8 cellular contexts compared by ENCODE assay signal in the genomic region with DNA sequence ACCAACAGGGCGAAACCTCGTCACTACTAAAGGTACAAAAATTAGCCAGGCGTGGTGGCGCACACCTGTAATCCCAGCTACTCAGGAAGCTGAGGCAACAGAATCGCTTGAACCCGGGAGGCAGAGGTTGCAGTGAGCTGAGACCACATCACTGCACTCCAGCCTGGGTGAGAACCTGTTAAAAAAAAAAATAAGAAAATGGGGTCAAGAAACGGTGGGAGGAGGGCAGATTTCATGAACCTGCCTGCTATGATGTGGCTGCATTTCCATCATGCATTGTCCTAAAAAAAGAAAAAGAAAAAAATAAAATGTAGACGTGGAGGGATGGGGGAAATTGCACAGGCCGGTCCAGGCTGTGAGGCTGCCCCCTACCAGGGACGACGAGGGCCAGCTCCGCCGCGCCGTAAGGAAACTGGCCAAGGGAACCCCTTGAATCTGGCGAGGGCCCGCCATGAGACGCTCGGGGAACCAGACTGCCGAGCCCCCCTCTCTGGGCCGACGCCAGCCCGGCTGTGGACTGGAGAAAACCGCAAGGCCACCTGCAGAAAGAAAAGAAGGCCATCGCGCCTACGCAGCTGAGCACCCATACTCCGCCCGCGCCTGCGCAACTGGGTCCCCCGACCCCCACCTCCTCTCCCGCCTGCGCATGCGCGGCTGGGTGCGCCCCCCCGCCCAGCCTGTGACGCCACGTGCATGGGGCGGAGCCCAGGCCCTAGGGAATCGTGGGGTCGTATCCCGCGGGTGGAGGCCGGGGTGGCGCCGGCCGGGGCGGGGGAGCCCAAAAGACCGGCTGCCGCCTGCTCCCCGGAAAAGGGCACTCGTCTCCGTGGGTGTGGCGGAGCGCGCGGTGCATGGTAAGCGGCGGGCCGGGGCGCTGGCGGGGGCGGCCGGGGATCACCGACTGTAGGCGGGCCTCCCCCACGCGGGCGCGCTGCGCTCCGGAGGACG. TPM values are rescaled to one million over a fixed set of nuclear protein-coding genes. Genes with fewer than 3 reads are reported as not detected.
DNase-seq lines count a peak whose midpoint lies in the region; ATAC-seq, FAIRE-seq and TF ChIP-seq lines count a peak whose summit lies in the region.

A gene (plus strand): TSS at position 699 of the 948 bp plus-strand sequence. CDS start 10,825 bp downstream, outside the sequence.

- peak; percentile 78 for TF ChIP-seq POLR2A in HCT116 (IDR thresholded peaks at IDR 0.05; ENCODE audit: borderline replicate concordance, extremely low read depth, insufficient read depth, insufficient read length)

- TF ChIP-seq CTCF in HCT116 (IDR thresholded peaks at IDR 0.05 in 2 of 3, conservative IDR thresholded peaks at IDR 0.05 in 1 of 3; ENCODE audit: borderline replicate concordance in 1 of 3, insufficient read depth in 1 of 3, low read depth in 2 of 3, low read length in 2 of 3) (peak in 2 of 3 experiments; percentile 12; a peak in 1 of 6 replicates), MM.1S (IDR thresholded peaks at IDR 0.05; ENCODE audit: low read length) (no peak)

- TSS peak; percentile 91 for BruUV-seq in HCT116 (replicated peaks; lab: Mats Ljungman, UMichigan)

- FAIRE-seq in frontal cortex (lab: Jason Lieb, UNC): no peak

- peak within 1 kb of the TSS; percentile 93 for H3K9ac ChIP-seq in HCT116 (ENCODE audit: low read length)
- H3K9ac ChIP-seq in MM.1S (ENCODE audit: low read length): peak within 1 kb of the TSS; percentile 91

- H2AFZ ChIP-seq in HCT116 (ENCODE audit: low read depth, low read length, poor library complexity, severe bottlenecking) (no peak within 1 kb of the TSS), MM.1S (ENCODE audit: low read length) (peak within 1 kb of the TSS; percentile 84)

- RAD21 ChIA-PET in HCT116 (lab: Charles Lee; ENCODE audit: low non-redundant PET in 1 of 2, low total read pairs in 2 of 2, uncharacterized antibody in 2 of 2, unreplicated experiment in 2 of 2): no interaction called here

- peak within 1 kb of the TSS; percentile 74 to 99 for H3K4me3 ChIP-seq in HCT116 (replicated peaks in 1 of 2; ENCODE audit: low read depth in 1 of 2, low read length in 2 of 2)
- H3K4me3 ChIP-seq in MM.1S (ENCODE audit: low read length): peak within 1 kb of the TSS; percentile 90
- peak within 1 kb of the TSS; percentile 91 for H3K4me3 ChIP-seq in SJSA1

- H3K27me3 ChIP-seq in HCT116 (ENCODE audit: insufficient read depth, low read length): no peaks in the 10 kb centered on the region
- no peaks in the 10 kb centered on the region for H3K27me3 ChIP-seq in MM.1S (replicated peaks; ENCODE audit: insufficient read depth, low read length)
- no peaks in the 10 kb centered on the region for H3K27me3 ChIP-seq in SJSA1 (replicated peaks)

- no peaks in the 10 kb centered on the region for H3K9me2 ChIP-seq in HCT116 (ENCODE audit: insufficient read depth)
- H3K9me2 ChIP-seq in MM.1S (replicated peaks; ENCODE audit: insufficient read depth, low read length): no peaks in the 10 kb centered on the region

- H3K27ac ChIP-seq in HCT116 (ENCODE audit: low read depth, low read length) (peak within 1 kb of the TSS; percentile 80), MM.1S (ENCODE audit: low read length) (peak within 1 kb of the TSS; percentile 82), SJSA1 (peak within 1 kb of the TSS; percentile 48), substantia nigra (ENCODE audit: low read depth, low read length, poor library complexity, severe bottlenecking) (peak within 1 kb of the TSS; percentile 90)

- H3K36me3 ChIP-seq in HCT116 (ENCODE audit: control insufficient read depth in 1 of 2, insufficient read depth in 2 of 2, low read length in 2 of 2) (no peaks in the 10 kb centered on the region), MM.1S (replicated peaks; ENCODE audit: insufficient read depth, low read length) (no peaks in the 10 kb centered on the region), SJSA1 (peaks cover 13% of the 10 kb centered on the region; the same call in 1 of the 2 replicates)

- intact Hi-C loops in HCT116 (cut with micrococcal nuclease): loop anchor here (5.0 to 10.0 kb wide), 2 partner anchors 203 to 1560 kb away; a partner anchor contains a TSS

- POLR2A ChIA-PET in HCT116 (lab: Charles Lee): interaction anchor here (0.9 to 1.9 kb wide), 2 partner anchors 37 to 52 kb away, joined by 3 to 7 read pairs; a partner anchor contains a TSS

- no peaks in the 10 kb centered on the region for H4K20me1 ChIP-seq in HCT116 (ENCODE audit: insufficient read depth)
- H4K20me1 ChIP-seq in MM.1S (ENCODE audit: insufficient read depth, low read length): no peaks in the 10 kb centered on the region

- ATAC-seq in HCT116: peak; percentile 82

- H3F3A ChIP-seq in MM.1S (ENCODE audit: insufficient read depth, low read length): peaks cover 19% of the 10 kb centered on the region

- CTCF ChIA-PET in HCT116 (lab: Charles Lee): interaction anchor here (0.7 kb wide), 1 partner anchor 51 kb away, joined by 3 read pairs; no protein-coding TSS in a partner anchor

- H3K9me3 ChIP-seq in HCT116 (ENCODE audit: control insufficient read depth in 1 of 2, insufficient read depth in 1 of 2, low read depth in 1 of 2, low read length in 2 of 2) (no peaks in the 10 kb centered on the region), MM.1S (replicated peaks; ENCODE audit: insufficient read depth, low read length) (no peaks in the 10 kb centered on the region), SJSA1 (replicated peaks) (no peaks in the 10 kb centered on the region)

- H3K4me1 ChIP-seq in HCT116 (ENCODE audit: control insufficient read depth in 1 of 2, insufficient read depth in 2 of 2, low read length in 2 of 2) (peaks cover 9 to 25% of the 10 kb centered on the region in 2 experiments; a peak in 3 of 4 replicates), MM.1S (ENCODE audit: low read length) (peaks cover 10% of the 10 kb centered on the region), SJSA1 (replicated peaks) (peaks cover 14% of the 10 kb centered on the region)

- DNase-seq in GM03348 (ENCODE audit: low spot score): peak; percentile 100
- peak; percentile 61 for DNase-seq in HCT116 (ENCODE audit: low read depth, low spot score)
- DNase-seq in MM.1S: peak; percentile 96
- DNase-seq in SJSA1 (ENCODE audit: low read depth in 1 of 2, low spot score in 2 of 2): peak; percentile 91
- DNase-seq in activated naive CD4-positive, alpha-beta T cell treated with Interleukin-2 at 50 U/mL for 16 hours: peak; percentile 90
- DNase-seq in frontal cortex (ENCODE audit: low spot score in 2 of 2): peak; percentile 96
- peak; percentile 40 for DNase-seq in non-pigmented ciliary epithelial cell (ENCODE audit: low read depth)
- DNase-seq in substantia nigra (lab: John Stamatoyannopoulos, UW): peak; percentile 38 to 97 (median 88)

- no peak for TF ChIP-seq RAD21 in HCT116 (IDR thresholded peaks at IDR 0.05; ENCODE audit: low read depth)

- peaks cover 42% of the 10 kb centered on the region for H3K79me2 ChIP-seq in HCT116 (ENCODE audit: insufficient read depth, low read length)
- H3K79me2 ChIP-seq in MM.1S (ENCODE audit: low read length): peaks cover 48% of the 10 kb centered on the region

- H3K4me2 ChIP-seq in HCT116 (ENCODE audit: low read length) (peak within 1 kb of the TSS; percentile 97), MM.1S (ENCODE audit: low read depth, low read length) (peak within 1 kb of the TSS; percentile 93)

TF ChIP-seq in HCT116, 20 proteins besides CTCF, POLR2A, EP300 and RAD21 (continues in another document):
- TF ChIP-seq SIN3A (IDR thresholded peaks at IDR 0.05; ENCODE audit: low read depth) (peak; percentile 16; the same call in 1 of the 2 replicates), SP1 (IDR thresholded peaks at IDR 0.05; ENCODE audit: low read depth) (no peak), ZFX (IDR thresholded peaks at IDR 0.05) (peak; percentile 89; the same call in 1 of the 2 replicates), EGR1 (IDR thresholded peaks at IDR 0.05; ENCODE audit: low read depth) (peak; percentile 79), FOSL1 (IDR thresholded peaks at IDR 0.05; ENCODE audit: low read depth) (no peak), POLR2AphosphoS5 (IDR thresholded peaks at IDR 0.05; ENCODE audit: low read depth, low read length) (peak; percentile 78), EZH2phosphoT487 (IDR thresholded peaks at IDR 0.05; ENCODE audit: borderline replicate concordance) (no peak), CEBPB (IDR thresholded peaks at IDR 0.05; ENCODE audit: low read depth) (no peak), TCF7L2 (IDR thresholded peaks at IDR 0.05; ENCODE audit: borderline replicate concordance, extremely low read depth, insufficient read depth, insufficient read length) (no peak), EZH2 (IDR thresholded peaks at IDR 0.05) (no peak), JUND (IDR thresholded peaks at IDR 0.05) (no peak), ZNF274 (IDR thresholded peaks at IDR 0.05; ENCODE audit: low read depth, low read length) (no peak), CBX3 (IDR thresholded peaks at IDR 0.05; ENCODE audit: low read depth) (no peak), SRF (IDR thresholded peaks at IDR 0.05; ENCODE audit: low read depth) (no peak)
- TF ChIP-seq, protein P1, sequence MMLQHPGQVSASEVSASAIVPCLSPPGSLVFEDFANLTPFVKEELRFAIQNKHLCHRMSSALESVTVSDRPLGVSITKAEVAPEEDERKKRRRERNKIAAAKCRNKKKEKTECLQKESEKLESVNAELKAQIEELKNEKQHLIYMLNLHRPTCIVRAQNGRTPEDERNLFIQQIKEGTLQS (IDR thresholded peaks at IDR 0.05): no peak; the same call in 1 of the 2 replicates
- TF ChIP-seq, protein P2, sequence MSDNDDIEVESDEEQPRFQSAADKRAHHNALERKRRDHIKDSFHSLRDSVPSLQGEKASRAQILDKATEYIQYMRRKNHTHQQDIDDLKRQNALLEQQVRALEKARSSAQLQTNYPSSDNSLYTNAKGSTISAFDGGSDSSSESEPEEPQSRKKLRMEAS (IDR thresholded peaks at IDR 0.05): peak; percentile 76
- TF ChIP-seq, protein P3, sequence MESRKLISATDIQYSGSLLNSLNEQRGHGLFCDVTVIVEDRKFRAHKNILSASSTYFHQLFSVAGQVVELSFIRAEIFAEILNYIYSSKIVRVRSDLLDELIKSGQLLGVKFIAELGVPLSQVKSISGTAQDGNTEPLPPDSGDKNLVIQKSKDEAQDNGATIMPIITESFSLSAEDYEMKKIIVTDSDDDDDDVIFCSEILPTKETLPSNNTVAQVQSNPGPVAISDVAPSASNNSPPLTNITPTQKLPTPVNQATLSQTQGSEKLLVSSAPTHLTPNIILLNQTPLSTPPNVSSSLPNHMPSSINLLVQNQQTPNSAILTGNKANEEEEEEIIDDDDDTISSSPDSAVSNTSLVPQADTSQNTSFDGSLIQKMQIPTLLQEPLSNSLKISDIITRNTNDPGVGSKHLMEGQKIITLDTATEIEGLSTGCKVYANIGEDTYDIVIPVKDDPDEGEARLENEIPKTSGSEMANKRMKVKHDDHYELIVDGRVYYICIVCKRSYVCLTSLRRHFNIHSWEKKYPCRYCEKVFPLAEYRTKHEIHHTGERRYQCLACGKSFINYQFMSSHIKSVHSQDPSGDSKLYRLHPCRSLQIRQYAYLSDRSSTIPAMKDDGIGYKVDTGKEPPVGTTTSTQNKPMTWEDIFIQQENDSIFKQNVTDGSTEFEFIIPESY (IDR thresholded peaks at IDR 0.05; ENCODE audit: extremely low read depth, insufficient replicate concordance, low read length): no peak

RNA-seq across cellular contexts. Expression of the gene that starts here (rescaled TPM):
- total RNA-seq in HCT116 (2021; ENCODE audit: unreplicated experiment) (89.2 TPM), frontal cortex (48.5 TPM)
- 85.5 and 101 TPM in 2 replicates for polyA plus RNA-seq in HCT116 (2012)
- 68.0 and 77.0 TPM in 2 replicates for total RNA-seq in SJSA1 (2014; rRNA removed; shearing (Covaris generic))

Comparison
In these comparisons a context has a peak if more than half of its experiments do, and no peak if none do; other contexts are left out.
1. Peak in every context shown above with its lines: DNase-seq, ATAC-seq, H3K4me3 ChIP-seq and H3K27ac ChIP-seq.
2. DNase-seq: peak in every context shown above with its lines; median percentile 100 in GM03348; 96 in MM.1S; 96 in frontal cortex; 91 in SJSA1; 90 in activated naive CD4-positive, alpha-beta T cell treated with Interleukin-2 at 50 U/mL for 16 hours; 88 in substantia nigra; 61 in HCT116; 40 in non-pigmented ciliary epithelial cell.